In genomic region chr11:129973068-129973467, GRCh38 we compare ENCODE assay signal across 1 cellular context.
TF ChIP-seq lines count a peak whose summit lies in the region.

No MANE protein-coding gene starts in this region.

TF ChIP-seq in GM12878, 131 proteins besides CTCF, POLR2A, EP300 and RAD21:
- TF ChIP-seq E2F8 (IDR thresholded peaks at IDR 0.05; ENCODE audit: low read depth, partially characterized antibody) (no peak), NR2F1 (conservative IDR thresholded peaks at IDR 0.05) (no peak), SMC3 (IDR thresholded peaks at IDR 0.05; ENCODE audit: borderline replicate concordance, low read length) (no peak), POU2F2 (IDR thresholded peaks at IDR 0.05; ENCODE audit: borderline replicate concordance, low read depth, low read length) (0 out of 3 replicates have a peak, but pooled peaks have one; percentile 35), EGR1 (IDR thresholded peaks at IDR 0.05; ENCODE audit: borderline replicate concordance in 1 of 2, low read depth in 2 of 2, low read length in 2 of 2) (no peak), NR2C1 (IDR thresholded peaks at IDR 0.05) (no peak), ZNF24 (IDR thresholded peaks at IDR 0.05) (no peak), ZBTB4 (CRISPR knock-in tag; IDR thresholded peaks at IDR 0.05) (no peak), CEBPZ (IDR thresholded peaks at IDR 0.05; ENCODE audit: low read depth, low read length) (no peak), SP1 (IDR thresholded peaks at IDR 0.05; ENCODE audit: low read depth, low read length) (no peak), HDAC2 (IDR thresholded peaks at IDR 0.05) (no peak), DPF2 (IDR thresholded peaks at IDR 0.05) (no peak), ZNF207 (IDR thresholded peaks at IDR 0.05; ENCODE audit: borderline replicate concordance) (no peak), ZBTB40 (IDR thresholded peaks at IDR 0.05; ENCODE audit: borderline replicate concordance) (no peak), SUZ12 (IDR thresholded peaks at IDR 0.05; ENCODE audit: unreplicated experiment) (no peak), WRNIP1 (IDR thresholded peaks at IDR 0.05; ENCODE audit: borderline replicate concordance, low read depth, low read length) (no peak), TAF1 (IDR thresholded peaks at IDR 0.05; ENCODE audit: borderline replicate concordance, low read depth, low read length) (no peak), BHLHE40 (IDR thresholded peaks at IDR 0.05; ENCODE audit: borderline replicate concordance in 1 of 2, low read depth in 2 of 2, low read length in 1 of 2) (no peak), MYC (IDR thresholded peaks at IDR 0.05; ENCODE audit: insufficient read depth, insufficient read length, insufficient replicate concordance, low read length, severe bottlenecking) (no peak), GABPA (IDR thresholded peaks at IDR 0.05; ENCODE audit: low read depth) (no peak), IKZF2 (IDR thresholded peaks at IDR 0.05) (no peak), ZNF384 (IDR thresholded peaks at IDR 0.05; ENCODE audit: borderline replicate concordance, low read depth, low read length) (no peak), PRDM15 (CRISPR knock-in tag; IDR thresholded peaks at IDR 0.05) (no peak), FOXK2 (IDR thresholded peaks at IDR 0.05) (no peak), STAT3 (IDR thresholded peaks at IDR 0.05; ENCODE audit: low read depth, low read length) (no peak), GATAD2B (conservative IDR thresholded peaks at IDR 0.05; ENCODE audit: low read depth) (no peak), MEF2A (IDR thresholded peaks at IDR 0.05; ENCODE audit: insufficient read depth, low read depth, low read length) (0 out of 2 replicates have a peak, but pooled peaks have one; percentile 42), ETV6 (conservative IDR thresholded peaks at IDR 0.05 in 1 of 2, IDR thresholded peaks at IDR 0.05 in 1 of 2; ENCODE audit: borderline replicate concordance in 1 of 2, low read depth in 1 of 2) (no peak), MEF2B (IDR thresholded peaks at IDR 0.05; ENCODE audit: partially characterized antibody, poor library complexity, severe bottlenecking) (peak; percentile 41), SRF (IDR thresholded peaks at IDR 0.05; ENCODE audit: low read depth in 2 of 2, low read length in 2 of 2) (peak; percentile 43 to 75; a peak in 3 of 4 replicates), PKNOX1 (IDR thresholded peaks at IDR 0.05) (0 out of 2 replicates have a peak, but pooled peaks have one; percentile 10)
